In genomic region chr2:220154243-220154642, GRCh38 we compare ENCODE assay signal across 21 cellular contexts.
DNase-seq lines count a peak whose midpoint lies in the region; ATAC-seq, FAIRE-seq and TF ChIP-seq lines count a peak whose summit lies in the region.
"Had no signal": no experiment of that assay in that cellular context is flagged by ENCODE, and none has a peak within 500 bp of the region (broad histone marks: within the 10 kb centered on the region; RNA-seq: fewer than 3 reads in every experiment).

No MANE protein-coding gene starts in this region.

- H3K27ac ChIP-seq in brain microvascular endothelial cell = no peak overlapping the region
- H3K27ac ChIP-seq in kidney (ENCODE audit: low read depth in 2 of 2, low read length in 2 of 2) = no peak overlapping the region
- H3K27ac ChIP-seq in spleen = no peak overlapping the region
- H3K27ac ChIP-seq: BLaER1 treated with 17β-estradiol and CSF1 and Interleukin-3, amounts not matched to agents 10 nM and 100 nM; esophagus muscularis mucosa; psoas muscle; thoracic aorta had no signal

- peaks cover 11% of the 10 kb centered on the region for H3K4me1 Mint-ChIP-seq in HFFc6 (ENCODE audit: low read depth)
- H3K4me1 Mint-ChIP-seq in nephron = peaks cover 37% of the 10 kb centered on the region
- no peaks in the 10 kb centered on the region for H3K4me1 Mint-ChIP-seq in activated CD8-positive, alpha-beta memory T cell treated with anti-CD3 and anti-CD28 coated beads, Interleukin-2, amount 10 ng/mL, durations not matched to agents 7 days and 5 days
- H3K4me1 Mint-ChIP-seq: naive thymus-derived CD8-positive, alpha-beta T cell had no signal

- CTCF ChIA-PET in BJ (lab: Yijun Ruan, JAX) = interaction anchor here (0.6 to 1.7 kb wide), 3 partner anchors 9 to 1169 kb away, joined by 3 to 4 read pairs (median 3); no protein-coding TSS in a partner anchor
- CTCF ChIA-PET in activated CD8-positive, alpha-beta memory T cell treated with anti-CD3 and anti-CD28 coated beads, Interleukin-2, amount 10 ng/mL, durations not matched to agents 7 days and 5 days (lab: Charles Lee) = no interaction called here

- POLR2A ChIA-PET in BJ (lab: Charles Lee) = no interaction called here

- H3K9ac ChIP-seq in kidney (ENCODE audit: low read length in 2 of 2) = no peak overlapping the region
- H3K9ac ChIP-seq: BLaER1 treated with 17β-estradiol and CSF1 and Interleukin-3, amounts not matched to agents 10 nM and 100 nM had no signal

- H3K4me3 ChIP-seq in BJ (ENCODE audit: low read depth, low read length) (no peak overlapping the region), brain microvascular endothelial cell (ENCODE audit: low read depth, low read length) (no peak overlapping the region), kidney (ENCODE audit: low read length in 2 of 2) (no peak overlapping the region), spleen (no peak overlapping the region)
- H3K4me3 ChIP-seq: BLaER1 treated with 17β-estradiol and CSF1 and Interleukin-3, amounts not matched to agents 10 nM and 100 nM; esophagus muscularis mucosa; psoas muscle; thoracic aorta had no signal

- DNase-seq in BJ (ENCODE audit: low read depth) (no peak), HFFc6 (no peak), brain microvascular endothelial cell (no peak), kidney (no peak), NCI-H2196 (lab: John Stamatoyannopoulos, UW; ENCODE audit: unreplicated experiment) (no peak), spleen (no peak)
- DNase-seq in activated CD8-positive, alpha-beta memory T cell treated with anti-CD3 and anti-CD28 coated beads, Interleukin-2, amount 10 ng/mL, durations not matched to agents 7 days and 5 days = no peak
- DNase-seq: naive thymus-derived CD8-positive, alpha-beta T cell; NCI-H1694; NCI-H510A treated with DMSO at 0.1 percent for 48 hours; psoas muscle; SHP77; stimulated activated CD4-positive, alpha-beta T cell treated with anti-CD3 and anti-CD28 coated beads, Interleukin-12 subunit alpha, Interleukin-12 subunit beta, amount 100 ng/mL, for 4 hours had no signal

- H3K9me3 ChIP-seq in kidney (ENCODE audit: control insufficient read depth in 1 of 2, low read length in 2 of 2) (no peaks in the 10 kb centered on the region), spleen (no peaks in the 10 kb centered on the region)
- H3K9me3 ChIP-seq: BLaER1 treated with 17β-estradiol and CSF1 and Interleukin-3, amounts not matched to agents 10 nM and 100 nM; esophagus muscularis mucosa; psoas muscle; thoracic aorta had no signal

- ATAC-seq in activated CD8-positive, alpha-beta memory T cell treated with anti-CD3 and anti-CD28 coated beads, Interleukin-2, amount 10 ng/mL, durations not matched to agents 7 days and 5 days = no peak
- ATAC-seq: activated CD4-positive, CD25-positive, alpha-beta regulatory T cell treated with anti-CD3 and anti-CD28 coated beads, Interleukin-2, amount 50 U/mL, for 24 hours; naive thymus-derived CD8-positive, alpha-beta T cell; psoas muscle had no signal

- H3K4me1 ChIP-seq in kidney (ENCODE audit: control insufficient read depth in 1 of 2, insufficient read depth in 1 of 2, low read depth in 1 of 2, low read length in 2 of 2) (no peaks in the 10 kb centered on the region), spleen (no peaks in the 10 kb centered on the region)
- H3K4me1 ChIP-seq: BLaER1 treated with 17β-estradiol and CSF1 and Interleukin-3, amounts not matched to agents 10 nM and 100 nM; esophagus muscularis mucosa; psoas muscle had no signal

- peak; percentile 17; the same call in 1 of the 2 replicates for TF ChIP-seq CTCF in BJ (IDR thresholded peaks at IDR 0.05; ENCODE audit: insufficient read depth, low read depth, low read length)
- TF ChIP-seq CTCF in HFFc6 (IDR thresholded peaks at IDR 0.05) = peak; percentile 58
- peak; percentile 55 for TF ChIP-seq CTCF in brain microvascular endothelial cell (IDR thresholded peaks at IDR 0.05; ENCODE audit: low read depth, low read length, missing control alignments)
- peak in 2 of 3 experiments; percentile 37 to 52 for TF ChIP-seq CTCF in nephron (IDR thresholded peaks at IDR 0.05; ENCODE audit: unreplicated experiment in 3 of 3)
- TF ChIP-seq CTCF in kidney (IDR thresholded peaks at IDR 0.05; ENCODE audit: borderline replicate concordance, extremely low read depth, insufficient read depth) = no peak
- no peak for TF ChIP-seq CTCF in spleen (IDR thresholded peaks at IDR 0.05 in 8 of 11, conservative IDR thresholded peaks at IDR 0.05 in 3 of 11)

- H3K36me3 Mint-ChIP-seq in HFFc6 (ENCODE audit: low read depth) = no peaks in the 10 kb centered on the region
- no peaks in the 10 kb centered on the region for H3K36me3 Mint-ChIP-seq in nephron (ENCODE audit: low read depth)
- H3K36me3 Mint-ChIP-seq in activated CD8-positive, alpha-beta memory T cell treated with anti-CD3 and anti-CD28 coated beads, Interleukin-2, amount 10 ng/mL, durations not matched to agents 7 days and 5 days = no peaks in the 10 kb centered on the region
- H3K36me3 Mint-ChIP-seq: naive thymus-derived CD8-positive, alpha-beta T cell had no signal

- H3K4me3 Mint-ChIP-seq in HFFc6 (no peak overlapping the region), nephron (no peak overlapping the region)
- no peak overlapping the region for H3K4me3 Mint-ChIP-seq in activated CD8-positive, alpha-beta memory T cell treated with anti-CD3 and anti-CD28 coated beads, Interleukin-2, amount 10 ng/mL, durations not matched to agents 7 days and 5 days
- H3K4me3 Mint-ChIP-seq: activated T-helper 1 cell treated with anti-CD3 and anti-CD28 coated beads, Interleukin-12 subunit alpha, Interleukin-12 subunit beta, Interleukin-2, Interleukin-4 antibody, amounts not matched to agents 30 ng/mL and 10 ng/mL and 1 ng/mL, durations not matched to agents 14 hours and 24 hours and 36 hours; naive thymus-derived CD8-positive, alpha-beta T cell; T-helper 2 cell treated with Interferon-gamma antibody and Interleukin-4, amounts not matched to agents 5 μg/mL and 100 μg/mL, for 36 hours had no signal

- H3K27ac Mint-ChIP-seq in HFFc6 (no peak overlapping the region), nephron (peak overlapping the region; percentile 28 to 79 (median 52))
- H3K27ac Mint-ChIP-seq in activated CD8-positive, alpha-beta memory T cell treated with anti-CD3 and anti-CD28 coated beads, Interleukin-2, amount 10 ng/mL, durations not matched to agents 7 days and 5 days = no peak overlapping the region
- H3K27ac Mint-ChIP-seq: activated T-helper 1 cell treated with anti-CD3 and anti-CD28 coated beads, Interleukin-12 subunit alpha, Interleukin-12 subunit beta, Interleukin-2, Interleukin-4 antibody, amounts not matched to agents 30 ng/mL and 10 ng/mL and 1 ng/mL, durations not matched to agents 14 hours and 24 hours and 36 hours; naive thymus-derived CD8-positive, alpha-beta T cell; T-helper 2 cell treated with Interferon-gamma antibody and Interleukin-4, amounts not matched to agents 5 μg/mL and 100 μg/mL, for 36 hours had no signal

- in situ Hi-C loops in brain microvascular endothelial cell (cut with HindIII; ENCODE audit: low pct_ligation_motif_present, low sequenced_read_pairs) = no loop called here

- no peaks in the 10 kb centered on the region for H3K9me3 Mint-ChIP-seq in HFFc6
- peaks cover 6% of the 10 kb centered on the region for H3K9me3 Mint-ChIP-seq in nephron
- no peaks in the 10 kb centered on the region for H3K9me3 Mint-ChIP-seq in activated CD8-positive, alpha-beta memory T cell treated with anti-CD3 and anti-CD28 coated beads, Interleukin-2, amount 10 ng/mL, durations not matched to agents 7 days and 5 days (ENCODE audit: low read depth)
- H3K9me3 Mint-ChIP-seq: activated T-helper 1 cell treated with anti-CD3 and anti-CD28 coated beads, Interleukin-12 subunit alpha, Interleukin-12 subunit beta, Interleukin-2, Interleukin-4 antibody, amounts not matched to agents 30 ng/mL and 10 ng/mL and 1 ng/mL, durations not matched to agents 14 hours and 24 hours and 36 hours; T-helper 2 cell treated with Interferon-gamma antibody and Interleukin-4, amounts not matched to agents 5 μg/mL and 100 μg/mL, for 36 hours had no signal

- H3K36me3 ChIP-seq in BJ (ENCODE audit: control insufficient read depth, insufficient read depth, low read length) (no peaks in the 10 kb centered on the region), brain microvascular endothelial cell (replicated peaks) (no peaks in the 10 kb centered on the region), kidney (ENCODE audit: control insufficient read depth in 1 of 2, insufficient read depth in 2 of 2, low read length in 2 of 2) (no peaks in the 10 kb centered on the region), spleen (no peaks in the 10 kb centered on the region)
- H3K36me3 ChIP-seq: BLaER1 treated with 17β-estradiol and CSF1 and Interleukin-3, amounts not matched to agents 10 nM and 100 nM; esophagus muscularis mucosa; thoracic aorta had no signal

- intact Hi-C loops in kidney (cut with DNase I) = no loop called here
- intact Hi-C loops in spleen (cut with DNase I; ENCODE audit: low total_unique reads) = no loop called here

- no peak for FAIRE-seq in kidney (lab: Jason Lieb, UNC)
- FAIRE-seq: HTR-8/SVneo had no signal

- H3K27me3 ChIP-seq in BJ (ENCODE audit: control insufficient read depth, insufficient read depth, low read length) = no peaks in the 10 kb centered on the region
- H3K27me3 ChIP-seq in brain microvascular endothelial cell (replicated peaks) = no peaks in the 10 kb centered on the region
- H3K27me3 ChIP-seq in spleen (replicated peaks in 1 of 7) = no peaks in the 10 kb centered on the region
- H3K27me3 ChIP-seq: BLaER1 treated with 17β-estradiol and CSF1 and Interleukin-3, amounts not matched to agents 10 nM and 100 nM; esophagus muscularis mucosa had no signal

- TF ChIP-seq POLR2A in spleen (IDR thresholded peaks at IDR 0.05) = no peak

- WGBS in spleen, 5 donors = 61 to 65% (median 62%) methylated on average over 2 of the region's 2 CpGs

- no peaks in the 10 kb centered on the region; the same call in 1 of the 2 replicates for H3K27me3 Mint-ChIP-seq in HFFc6 (ENCODE audit: insufficient read depth)
- H3K27me3 Mint-ChIP-seq in nephron (ENCODE audit: low read depth) = peaks cover 5% of the 10 kb centered on the region
- H3K27me3 Mint-ChIP-seq in activated CD8-positive, alpha-beta memory T cell treated with anti-CD3 and anti-CD28 coated beads, Interleukin-2, amount 10 ng/mL, durations not matched to agents 7 days and 5 days = no peaks in the 10 kb centered on the region

Comparison
In these comparisons a context has a peak if more than half of its experiments do, and no peak if none do; other contexts are left out.
1. CTCF ChIP-seq: peak in BJ (single experiment), HFFc6 (single experiment), brain microvascular endothelial cell (single experiment) and nephron (2 of 3); none in kidney (single experiment) and spleen (0 of 11).
2. H3K27ac Mint-ChIP-seq: peak in nephron (3 of 3); none in HFFc6 (single experiment) and activated CD8-positive, alpha-beta memory T cell treated with anti-CD3 and anti-CD28 coated beads, Interleukin-2, amount 10 ng/mL, durations not matched to agents 7 days and 5 days (single experiment).